Comparison of ENCODE assay signal across 9 cellular contexts in the genomic region with DNA sequence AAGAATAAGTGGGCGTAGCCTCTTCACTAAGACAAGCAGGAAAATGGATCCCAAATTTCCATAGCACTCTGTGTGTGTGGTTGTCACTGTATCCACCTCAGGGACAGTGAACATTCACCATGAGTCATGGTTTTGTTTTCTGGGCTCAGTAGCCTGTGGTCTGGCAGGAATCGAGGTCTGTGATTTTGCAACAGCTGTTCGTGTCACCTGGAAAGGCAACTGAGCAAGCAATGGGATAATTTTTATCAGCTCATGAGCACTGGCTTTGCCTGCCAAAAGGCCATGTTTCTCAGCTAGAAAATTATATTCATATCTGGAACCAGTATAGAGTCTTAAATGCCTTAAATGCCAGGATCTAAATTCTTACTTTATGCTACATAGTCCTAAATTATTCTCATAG.
A peak's percentile ranks its signal among the peaks of the same experiment; 100 is the strongest.
DNase-seq lines count a peak whose midpoint lies in the region; ATAC-seq and TF ChIP-seq lines count a peak whose summit lies in the region.
"Had no signal": no experiment of that assay in that cellular context is flagged by ENCODE, and none has a peak within 500 bp of the region (broad histone marks: within the 10 kb centered on the region; RNA-seq: fewer than 3 reads in every experiment).

No MANE protein-coding gene starts in this region.

- peaks cover 1% of the 10 kb centered on the region for H3K36me3 Mint-ChIP-seq in chondrocyte (ENCODE audit: low read depth)
- H3K36me3 Mint-ChIP-seq: T-cell had no signal

- peak overlapping the region; percentile 88 for H3K27ac Mint-ChIP-seq in chondrocyte (ENCODE audit: unreplicated experiment)
- H3K27ac Mint-ChIP-seq: T-cell had no signal

- peaks cover 25% of the 10 kb centered on the region for H3K4me1 Mint-ChIP-seq in chondrocyte (ENCODE audit: low read depth)
- H3K4me1 Mint-ChIP-seq: T-cell had no signal

- TF ChIP-seq EP300 in Ishikawa (IDR thresholded peaks at IDR 0.05; ENCODE audit: borderline replicate concordance), result no peak

- H3K4me3 Mint-ChIP-seq in chondrocyte (ENCODE audit: unreplicated experiment), result no peak overlapping the region
- H3K4me3 Mint-ChIP-seq: T-cell had no signal

- TF ChIP-seq RAD21 in Ishikawa (IDR thresholded peaks at IDR 0.05; ENCODE audit: low read depth), result no peak

- ATAC-seq in GM21723 (IDR thresholded peaks at IDR 0.05; ENCODE audit: unreplicated experiment), result no peak
- ATAC-seq: T-cell had no signal

- TF ChIP-seq CTCF in AG09319 (IDR thresholded peaks at IDR 0.05; ENCODE audit: low read depth, low read length) (no peak), chondrocyte (IDR thresholded peaks at IDR 0.05) (no peak)

- peak; percentile 87 for DNase-seq in AG09319 (ENCODE audit: extremely low read depth, low read depth)
- no peak for DNase-seq in chondrocyte (ENCODE audit: low spot score)
- DNase-seq in mucosa of gallbladder (ENCODE audit: low spot score), result peak; percentile 54
- no peak for DNase-seq in activated naive CD4-positive, alpha-beta T cell treated with anti-CD3 and anti-CD28 coated beads, Interleukin-2, amount 50 U/mL, for 16 hours
- no peak for DNase-seq in activated T-cell treated with anti-CD3 and anti-CD28 coated beads for 4 hours
- DNase-seq in NK-92 (lab: John Stamatoyannopoulos, UW; ENCODE audit: unreplicated experiment), result no peak
- DNase-seq: T-cell had no signal

- peaks cover 4% of the 10 kb centered on the region for H3K9me3 Mint-ChIP-seq in chondrocyte (ENCODE audit: low read depth)
- H3K9me3 Mint-ChIP-seq: T-cell had no signal

- H3K27me3 Mint-ChIP-seq in chondrocyte (ENCODE audit: low read depth), result no peaks in the 10 kb centered on the region
- H3K27me3 Mint-ChIP-seq: T-cell had no signal

TF ChIP-seq in Ishikawa, 13 proteins besides CTCF, POLR2A, EP300 and RAD21:
- TF ChIP-seq, protein P1, sequence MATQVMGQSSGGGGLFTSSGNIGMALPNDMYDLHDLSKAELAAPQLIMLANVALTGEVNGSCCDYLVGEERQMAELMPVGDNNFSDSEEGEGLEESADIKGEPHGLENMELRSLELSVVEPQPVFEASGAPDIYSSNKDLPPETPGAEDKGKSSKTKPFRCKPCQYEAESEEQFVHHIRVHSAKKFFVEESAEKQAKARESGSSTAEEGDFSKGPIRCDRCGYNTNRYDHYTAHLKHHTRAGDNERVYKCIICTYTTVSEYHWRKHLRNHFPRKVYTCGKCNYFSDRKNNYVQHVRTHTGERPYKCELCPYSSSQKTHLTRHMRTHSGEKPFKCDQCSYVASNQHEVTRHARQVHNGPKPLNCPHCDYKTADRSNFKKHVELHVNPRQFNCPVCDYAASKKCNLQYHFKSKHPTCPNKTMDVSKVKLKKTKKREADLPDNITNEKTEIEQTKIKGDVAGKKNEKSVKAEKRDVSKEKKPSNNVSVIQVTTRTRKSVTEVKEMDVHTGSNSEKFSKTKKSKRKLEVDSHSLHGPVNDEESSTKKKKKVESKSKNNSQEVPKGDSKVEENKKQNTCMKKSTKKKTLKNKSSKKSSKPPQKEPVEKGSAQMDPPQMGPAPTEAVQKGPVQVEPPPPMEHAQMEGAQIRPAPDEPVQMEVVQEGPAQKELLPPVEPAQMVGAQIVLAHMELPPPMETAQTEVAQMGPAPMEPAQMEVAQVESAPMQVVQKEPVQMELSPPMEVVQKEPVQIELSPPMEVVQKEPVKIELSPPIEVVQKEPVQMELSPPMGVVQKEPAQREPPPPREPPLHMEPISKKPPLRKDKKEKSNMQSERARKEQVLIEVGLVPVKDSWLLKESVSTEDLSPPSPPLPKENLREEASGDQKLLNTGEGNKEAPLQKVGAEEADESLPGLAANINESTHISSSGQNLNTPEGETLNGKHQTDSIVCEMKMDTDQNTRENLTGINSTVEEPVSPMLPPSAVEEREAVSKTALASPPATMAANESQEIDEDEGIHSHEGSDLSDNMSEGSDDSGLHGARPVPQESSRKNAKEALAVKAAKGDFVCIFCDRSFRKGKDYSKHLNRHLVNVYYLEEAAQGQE (IDR thresholded peaks at IDR 0.05; ENCODE audit: low read depth), result no peak
- TF ChIP-seq TCF12 (IDR thresholded peaks at IDR 0.05; ENCODE audit: low read depth) (no peak), TEAD4 (IDR thresholded peaks at IDR 0.05) (no peak), CEBPB (IDR thresholded peaks at IDR 0.05) (0 out of 2 replicates have a peak, but pooled peaks have one; percentile 7), FOXM1 (IDR thresholded peaks at IDR 0.05; ENCODE audit: borderline replicate concordance, low read depth) (no peak), EGR1 (IDR thresholded peaks at IDR 0.05) (no peak), CREB1 (IDR thresholded peaks at IDR 0.05; ENCODE audit: low read depth) (no peak)
- TF ChIP-seq, protein P2, sequence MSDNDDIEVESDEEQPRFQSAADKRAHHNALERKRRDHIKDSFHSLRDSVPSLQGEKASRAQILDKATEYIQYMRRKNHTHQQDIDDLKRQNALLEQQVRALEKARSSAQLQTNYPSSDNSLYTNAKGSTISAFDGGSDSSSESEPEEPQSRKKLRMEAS (IDR thresholded peaks at IDR 0.05), result no peak
TF ChIP-seq in Ishikawa: peak in this region for 1.

Comparison
In these comparisons a context has a peak if more than half of its experiments do, and no peak if none do; other contexts are left out.
1. DNase-seq: peak in AG09319 (single experiment) and mucosa of gallbladder (single experiment); none in chondrocyte (single experiment), activated naive CD4-positive, alpha-beta T cell treated with anti-CD3 and anti-CD28 coated beads, Interleukin-2, amount 50 U/mL, for 16 hours (single experiment), activated T-cell treated with anti-CD3 and anti-CD28 coated beads for 4 hours (single experiment) and NK-92 (single experiment).